In genomic region chr11:35418847-35419712, GRCh38 we compare ENCODE assay signal across 8 cellular contexts. TPM values are rescaled to one million over a fixed set of nuclear protein-coding genes. Genes with fewer than 3 reads are reported as not detected.
DNase-seq lines count a peak whose midpoint lies in the region; ATAC-seq and TF ChIP-seq lines count a peak whose summit lies in the region.

TSS of gene SLC1A2 (minus strand) at chr11:35419558. CDS start at chr11:35418966, 592 bp downstream.

- intact Hi-C loops in heart right ventricle (cut with DNase I) (no loop called here), posterior vena cava (cut with DNase I) (no loop called here)

- peaks cover 56 to 85% of the 10 kb centered on the region in 2 donors for H3K27me3 Mint-ChIP-seq in CD8-positive, alpha-beta memory T cell

- H3K4me1 ChIP-seq in CD8-positive, alpha-beta memory T cell (ENCODE audit: insufficient read depth, low read length) = no peaks in the 10 kb centered on the region
- H3K4me1 ChIP-seq in heart right ventricle = peaks cover 5 to 27% (median 16%) of the 10 kb centered on the region in 9 donors

- H3K9me3 Mint-ChIP-seq in CD8-positive, alpha-beta memory T cell = no peaks in the 10 kb centered on the region

- no peaks in the 10 kb centered on the region for H3K9me3 ChIP-seq in CD8-positive, alpha-beta memory T cell (ENCODE audit: low read length)
- no peaks in the 10 kb centered on the region for H3K9me3 ChIP-seq in heart right ventricle

- H3K4me3 Mint-ChIP-seq in CD8-positive, alpha-beta memory T cell = peak within 1 kb of the TSS in 6 of 7 donors; percentile 52 to 76 (median 58)

- peak; percentile 29 to 70 (median 52) for ATAC-seq in heart right ventricle
- ATAC-seq in HG02840 (IDR thresholded peaks at IDR 0.05; ENCODE audit: low FRiP score, unreplicated experiment) = no peak

- H3K4me3 ChIP-seq in CD8-positive, alpha-beta memory T cell (ENCODE audit: low read length) = no peak within 1 kb of the TSS
- H3K4me3 ChIP-seq in heart right ventricle = peak within 1 kb of the TSS; percentile 24 to 63 (median 50)

- CTCF ChIA-PET in CD8-positive, alpha-beta memory T cell (lab: Charles Lee) = interaction anchor here (1.4 kb wide), 1 partner anchor 7 kb away, joined by 3 read pairs; no protein-coding TSS in a partner anchor

- no peak for TF ChIP-seq CTCF in heart right ventricle (IDR thresholded peaks at IDR 0.05)

- 2 to 5% methylated on average over 86 to 100 of the region's 100 CpGs for WGBS in heart right ventricle, 2 donors

- peaks cover 39% of the 10 kb centered on the region for H3K27me3 ChIP-seq in CD8-positive, alpha-beta memory T cell (ENCODE audit: insufficient read depth, low read length, poor library complexity, severe bottlenecking)
- H3K27me3 ChIP-seq in heart right ventricle = peaks cover 0 to 98% (median 67%) of the 10 kb centered on the region in 7 donors

- H3K27ac ChIP-seq in CD8-positive, alpha-beta memory T cell (ENCODE audit: low read depth, low read length) = no peak within 1 kb of the TSS
- H3K27ac ChIP-seq in heart right ventricle = no peak within 1 kb of the TSS

- POLR2A ChIA-PET in CD8-positive, alpha-beta memory T cell (lab: Charles Lee) = no interaction called here

- no peaks in the 10 kb centered on the region for H3K36me3 ChIP-seq in CD8-positive, alpha-beta memory T cell (ENCODE audit: insufficient read depth, low read length)
- no peaks in the 10 kb centered on the region for H3K36me3 ChIP-seq in heart right ventricle

- no peak for DNase-seq in CD8-positive, alpha-beta memory T cell
- peak; percentile 10 for DNase-seq in HuH-7.5 (ENCODE audit: low spot score)
- peak; percentile 22 for DNase-seq in activated naive CD4-positive, alpha-beta T cell treated with anti-CD3 and anti-CD28 coated beads, Interleukin-2, amount 50 U/mL, for 16 hours
- DNase-seq in heart right ventricle = peak; percentile 18 to 25
- peak; percentile 84 for DNase-seq in posterior vena cava (ENCODE audit: low spot score)
- DNase-seq in MV-4-11 (lab: John Stamatoyannopoulos, UW) = no peak
- no peak for DNase-seq in HuH-7 (ENCODE audit: low spot score)

- no peak within 1 kb of the TSS for H3K27ac Mint-ChIP-seq in CD8-positive, alpha-beta memory T cell

- no peaks in the 10 kb centered on the region for H3K36me3 Mint-ChIP-seq in CD8-positive, alpha-beta memory T cell

- H3K4me1 Mint-ChIP-seq in CD8-positive, alpha-beta memory T cell = peaks cover 11 to 19% (median 13%) of the 10 kb centered on the region in 3 donors

RNA-seq across cellular contexts. Expression of gene SLC1A2, which starts in this region (rescaled TPM):
- total RNA-seq in CD8-positive, alpha-beta memory T cell = not detected
- polyA plus RNA-seq in CD8-positive, alpha-beta memory T cell = 0.03 TPM
- total RNA-seq in heart right ventricle (10 to 100 TPM in 2 of 10 donors, 1 to 10 TPM in 8; 2.8 to 25.8 (median 3.8) TPM), posterior vena cava (1 to 10 TPM; 1.9 to 2.9 TPM)
- 1 to 10 TPM in 1 of 2 donors, under 1 TPM in 1; 0.29 to 2.3 TPM for polyA plus RNA-seq in heart right ventricle

Comparison
In these comparisons a context has a peak if more than half of its experiments do, and no peak if none do; other contexts are left out.
1. DNase-seq: peak in HuH-7.5 (single experiment), activated naive CD4-positive, alpha-beta T cell treated with anti-CD3 and anti-CD28 coated beads, Interleukin-2, amount 50 U/mL, for 16 hours (single experiment), heart right ventricle (2 of 2) and posterior vena cava (single experiment); none in CD8-positive, alpha-beta memory T cell (0 of 5), MV-4-11 (single experiment) and HuH-7 (single experiment).